In genomic region chr1:14924455-14925325, GRCh38 we compare ENCODE assay signal across 7 cellular contexts.
DNase-seq lines count a peak whose midpoint lies in the region; ATAC-seq and TF ChIP-seq lines count a peak whose summit lies in the region.

No MANE protein-coding gene starts in this region.

- TF ChIP-seq CTCF in adrenal gland (IDR thresholded peaks at IDR 0.05): peak in 2 of 6 experiments; percentile 3 to 25
- no peak for TF ChIP-seq CTCF in ovary (IDR thresholded peaks at IDR 0.05)

- intact Hi-C loops in adrenal gland (cut with DNase I): loop anchor here (5.0 kb wide), 1 partner anchor 103 kb away; no protein-coding TSS in a partner anchor
- intact Hi-C loops in left cardiac atrium (cut with DNase I): loop anchor here in 1 of 2 donors (5.0 kb wide), 1 partner anchor 103 kb away; no protein-coding TSS in a partner anchor
- intact Hi-C loops in ovary (cut with DNase I): loop anchor here in 2 of 4 donors (2.0 to 10.0 kb wide), 3 partner anchors 100 to 350 kb away; no protein-coding TSS in a partner anchor

- H3K27me3 ChIP-seq in adrenal gland: no peaks in the 10 kb centered on the region
- H3K27me3 ChIP-seq in ovary: no peaks in the 10 kb centered on the region

- H3K9me3 ChIP-seq in adrenal gland (replicated peaks in 1 of 3) (no peaks in the 10 kb centered on the region), ovary (no peaks in the 10 kb centered on the region)

- H3K36me3 ChIP-seq in adrenal gland (replicated peaks in 1 of 2): no peaks in the 10 kb centered on the region
- H3K36me3 ChIP-seq in ovary: no peaks in the 10 kb centered on the region

- H3K4me3 ChIP-seq in Jurkat, Clone E6-1 (ENCODE audit: low read length): peak overlapping the region; percentile 34
- H3K4me3 ChIP-seq in adrenal gland: peak overlapping the region; percentile 1 to 63 (median 48)
- H3K4me3 ChIP-seq in ovary: peak overlapping the region; percentile 67

- 0 to 2% (median 1%) methylated on average over 14 to 93 of the region's 93 CpGs for WGBS in adrenal gland, 4 donors
- WGBS in ovary, 3 donors: 1 to 2% (median 1%) methylated on average over 52 to 93 of the region's 93 CpGs

- H3K27ac ChIP-seq in adrenal gland: peak overlapping the region in 4 of 5 donors; percentile 45 to 88 (median 76)
- peak overlapping the region; percentile 77 to 94 for H3K27ac ChIP-seq in ovary

- peaks cover 5 to 34% of the 10 kb centered on the region in 2 donors for H3K4me1 ChIP-seq in adrenal gland (replicated peaks in 1 of 2)
- H3K4me1 ChIP-seq in ovary (ENCODE audit: insufficient read depth): peaks cover 25% of the 10 kb centered on the region

- peak; percentile 61 to 76 for ATAC-seq in left cardiac atrium

- TF ChIP-seq EP300 in ovary (IDR thresholded peaks at IDR 0.05): no peak

- TF ChIP-seq POLR2A in adrenal gland (IDR thresholded peaks at IDR 0.05): peak; percentile 29 to 47
- TF ChIP-seq POLR2A in ovary (IDR thresholded peaks at IDR 0.05): no peak

- peak; percentile 92 for DNase-seq in GM03348 (ENCODE audit: low spot score)
- no peak for DNase-seq in Jurkat, Clone E6-1 (ENCODE audit: low read depth, low spot score)
- DNase-seq in adrenal gland: peak in 6 of 7 donors; percentile 63 to 73 (median 68)
- DNase-seq in left cardiac atrium: peak; percentile 53
- peak; percentile 56 to 81 (median 72) for DNase-seq in ovary
- no peak for DNase-seq in Kasumi-1 (lab: John Stamatoyannopoulos, UW)
- no peak for DNase-seq in OCI-M2 (lab: John Stamatoyannopoulos, UW; ENCODE audit: unreplicated experiment)

Comparison
In these comparisons a context has a peak if more than half of its experiments do, and no peak if none do; other contexts are left out.
1. DNase-seq: peak in GM03348 (single experiment), adrenal gland (6 of 7), left cardiac atrium (single experiment) and ovary (5 of 5); none in Jurkat, Clone E6-1 (single experiment), Kasumi-1 (0 of 2) and OCI-M2 (single experiment).
2. Peak in every context shown above with its lines, with median percentiles within 50 percentile points of each other: H3K4me3 ChIP-seq.